ENCODE assay signal across 4 cellular contexts in genomic region chr1:53777272-53777671, GRCh38.
"Had no signal": no experiment of that assay in that cellular context is flagged by ENCODE, and none has a peak within 500 bp of the region (broad histone marks: within the 10 kb centered on the region; RNA-seq: fewer than 3 reads in every experiment).

No MANE protein-coding gene starts in this region.

- ATAC-seq: HepG2, K562 had no signal

- H3K27ac ChIP-seq: HL-60, KMS-11 had no signal

- H3K4me3 ChIP-seq: K562 had no signal
